In the genomic region with DNA sequence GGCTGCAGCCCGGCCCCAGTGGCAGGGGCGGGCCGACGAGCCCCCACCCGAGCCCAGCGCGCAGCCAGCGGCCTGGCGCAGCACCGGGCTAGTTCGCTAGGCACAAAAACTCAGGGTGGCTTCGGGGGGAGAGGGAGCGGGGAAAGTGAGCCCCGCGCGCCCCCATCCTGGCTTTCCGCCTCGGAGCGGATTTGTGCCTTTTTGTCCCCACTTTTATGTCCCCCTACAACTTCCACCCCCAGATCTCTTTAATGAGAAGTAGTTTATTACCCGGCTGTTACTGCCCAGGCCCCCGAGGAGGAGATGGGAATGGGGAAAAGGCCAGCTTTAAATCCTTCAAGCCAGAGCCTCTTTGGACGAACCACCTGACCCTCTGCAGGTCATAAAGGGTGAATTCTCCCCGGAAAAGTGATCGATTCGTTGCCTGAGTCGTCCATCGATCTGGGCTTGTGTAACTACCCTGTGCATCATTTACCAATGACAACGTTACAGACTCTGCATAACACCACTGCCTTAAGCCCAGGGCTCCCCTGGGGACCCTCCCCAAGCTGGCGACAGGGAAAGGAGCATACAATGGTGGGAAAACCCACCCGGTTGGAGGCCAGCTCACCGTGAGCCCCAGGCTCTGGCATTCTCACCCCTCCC, we compare ENCODE assay signal across 1 cellular context.
TF ChIP-seq lines count a peak whose summit lies in the region.

No MANE protein-coding gene starts in this region.

TF ChIP-seq in liver, 16 proteins besides CTCF, POLR2A, EP300 and RAD21 (continued from another document):
- TF ChIP-seq FOXA1 (IDR thresholded peaks at IDR 0.05) (peak; percentile 25), FOXA2 (IDR thresholded peaks at IDR 0.05) (peak; percentile 21), JUND (IDR thresholded peaks at IDR 0.05) (peak in 1 of 2 donors; percentile 43), HNF4A (conservative IDR thresholded peaks at IDR 0.05) (peak; percentile 49 to 55), EGR1 (IDR thresholded peaks at IDR 0.05; ENCODE audit: low read depth in 2 of 2) (no peak), RXRA (IDR thresholded peaks at IDR 0.05) (peak; percentile 76 to 89)
- TF ChIP-seq, protein P1, sequence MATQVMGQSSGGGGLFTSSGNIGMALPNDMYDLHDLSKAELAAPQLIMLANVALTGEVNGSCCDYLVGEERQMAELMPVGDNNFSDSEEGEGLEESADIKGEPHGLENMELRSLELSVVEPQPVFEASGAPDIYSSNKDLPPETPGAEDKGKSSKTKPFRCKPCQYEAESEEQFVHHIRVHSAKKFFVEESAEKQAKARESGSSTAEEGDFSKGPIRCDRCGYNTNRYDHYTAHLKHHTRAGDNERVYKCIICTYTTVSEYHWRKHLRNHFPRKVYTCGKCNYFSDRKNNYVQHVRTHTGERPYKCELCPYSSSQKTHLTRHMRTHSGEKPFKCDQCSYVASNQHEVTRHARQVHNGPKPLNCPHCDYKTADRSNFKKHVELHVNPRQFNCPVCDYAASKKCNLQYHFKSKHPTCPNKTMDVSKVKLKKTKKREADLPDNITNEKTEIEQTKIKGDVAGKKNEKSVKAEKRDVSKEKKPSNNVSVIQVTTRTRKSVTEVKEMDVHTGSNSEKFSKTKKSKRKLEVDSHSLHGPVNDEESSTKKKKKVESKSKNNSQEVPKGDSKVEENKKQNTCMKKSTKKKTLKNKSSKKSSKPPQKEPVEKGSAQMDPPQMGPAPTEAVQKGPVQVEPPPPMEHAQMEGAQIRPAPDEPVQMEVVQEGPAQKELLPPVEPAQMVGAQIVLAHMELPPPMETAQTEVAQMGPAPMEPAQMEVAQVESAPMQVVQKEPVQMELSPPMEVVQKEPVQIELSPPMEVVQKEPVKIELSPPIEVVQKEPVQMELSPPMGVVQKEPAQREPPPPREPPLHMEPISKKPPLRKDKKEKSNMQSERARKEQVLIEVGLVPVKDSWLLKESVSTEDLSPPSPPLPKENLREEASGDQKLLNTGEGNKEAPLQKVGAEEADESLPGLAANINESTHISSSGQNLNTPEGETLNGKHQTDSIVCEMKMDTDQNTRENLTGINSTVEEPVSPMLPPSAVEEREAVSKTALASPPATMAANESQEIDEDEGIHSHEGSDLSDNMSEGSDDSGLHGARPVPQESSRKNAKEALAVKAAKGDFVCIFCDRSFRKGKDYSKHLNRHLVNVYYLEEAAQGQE (IDR thresholded peaks at IDR 0.05) = no peak
- TF ChIP-seq, protein P2, sequence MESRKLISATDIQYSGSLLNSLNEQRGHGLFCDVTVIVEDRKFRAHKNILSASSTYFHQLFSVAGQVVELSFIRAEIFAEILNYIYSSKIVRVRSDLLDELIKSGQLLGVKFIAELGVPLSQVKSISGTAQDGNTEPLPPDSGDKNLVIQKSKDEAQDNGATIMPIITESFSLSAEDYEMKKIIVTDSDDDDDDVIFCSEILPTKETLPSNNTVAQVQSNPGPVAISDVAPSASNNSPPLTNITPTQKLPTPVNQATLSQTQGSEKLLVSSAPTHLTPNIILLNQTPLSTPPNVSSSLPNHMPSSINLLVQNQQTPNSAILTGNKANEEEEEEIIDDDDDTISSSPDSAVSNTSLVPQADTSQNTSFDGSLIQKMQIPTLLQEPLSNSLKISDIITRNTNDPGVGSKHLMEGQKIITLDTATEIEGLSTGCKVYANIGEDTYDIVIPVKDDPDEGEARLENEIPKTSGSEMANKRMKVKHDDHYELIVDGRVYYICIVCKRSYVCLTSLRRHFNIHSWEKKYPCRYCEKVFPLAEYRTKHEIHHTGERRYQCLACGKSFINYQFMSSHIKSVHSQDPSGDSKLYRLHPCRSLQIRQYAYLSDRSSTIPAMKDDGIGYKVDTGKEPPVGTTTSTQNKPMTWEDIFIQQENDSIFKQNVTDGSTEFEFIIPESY (IDR thresholded peaks at IDR 0.05) = no peak
- TF ChIP-seq, protein P3, sequence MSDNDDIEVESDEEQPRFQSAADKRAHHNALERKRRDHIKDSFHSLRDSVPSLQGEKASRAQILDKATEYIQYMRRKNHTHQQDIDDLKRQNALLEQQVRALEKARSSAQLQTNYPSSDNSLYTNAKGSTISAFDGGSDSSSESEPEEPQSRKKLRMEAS (IDR thresholded peaks at IDR 0.05) = peak; percentile 55
- TF ChIP-seq, protein P4, sequence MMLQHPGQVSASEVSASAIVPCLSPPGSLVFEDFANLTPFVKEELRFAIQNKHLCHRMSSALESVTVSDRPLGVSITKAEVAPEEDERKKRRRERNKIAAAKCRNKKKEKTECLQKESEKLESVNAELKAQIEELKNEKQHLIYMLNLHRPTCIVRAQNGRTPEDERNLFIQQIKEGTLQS (IDR thresholded peaks at IDR 0.05) = peak; percentile 35
